13 cellular contexts compared by ENCODE assay signal in the genomic region with DNA sequence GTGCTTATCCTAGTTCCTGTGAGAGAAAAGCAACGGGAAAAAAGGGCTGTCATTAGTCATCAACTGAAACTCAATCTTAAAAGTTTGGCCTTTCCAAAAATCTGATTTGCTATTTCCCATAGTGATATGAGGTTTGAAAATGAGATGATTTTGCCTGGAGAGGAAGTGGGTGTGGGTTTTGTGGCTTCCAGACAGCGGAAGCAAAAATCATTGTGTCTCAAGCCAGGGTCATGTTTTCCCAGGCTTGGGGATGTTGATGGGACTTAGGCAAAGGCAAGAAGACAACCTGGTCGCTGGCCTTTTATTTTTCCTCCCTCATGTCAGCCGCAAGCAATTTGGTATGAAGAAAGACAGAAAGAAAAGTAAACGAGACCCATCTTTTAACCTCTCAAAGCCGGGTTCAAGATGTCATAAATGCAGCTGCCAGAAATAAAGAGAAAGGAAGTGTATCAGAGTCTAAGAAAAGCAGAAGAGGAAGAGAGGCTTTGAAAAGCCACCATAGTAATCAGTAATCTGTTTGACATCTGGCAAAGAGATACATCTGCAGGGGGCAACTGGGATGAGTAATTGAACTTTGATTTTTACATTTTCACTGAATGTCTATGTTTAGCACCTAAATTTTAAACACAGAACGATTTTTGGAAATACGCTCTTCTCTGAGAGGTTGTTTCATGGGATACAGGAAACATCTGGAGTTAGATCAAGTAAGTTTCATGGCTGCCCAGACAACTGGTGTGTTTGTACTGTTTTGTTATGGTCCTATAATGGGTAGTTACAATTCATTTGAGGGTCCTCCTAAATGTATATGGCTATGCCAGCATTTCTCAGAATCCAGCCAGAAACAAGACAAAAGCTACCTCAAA.
DNase-seq lines count a peak whose midpoint lies in the region; ATAC-seq, FAIRE-seq and TF ChIP-seq lines count a peak whose summit lies in the region.
"Had no signal": no experiment of that assay in that cellular context is flagged by ENCODE, and none has a peak within 500 bp of the region (broad histone marks: within the 10 kb centered on the region; RNA-seq: fewer than 3 reads in every experiment).

No MANE protein-coding gene starts in this region.

- H3K27me3 ChIP-seq in right lobe of liver (no peaks in the 10 kb centered on the region), HepG2 (ENCODE audit: control insufficient read depth in 1 of 2, insufficient read depth in 2 of 2, low read length in 2 of 2) (no peaks in the 10 kb centered on the region), transverse colon (no peaks in the 10 kb centered on the region)

- in situ Hi-C loops in HepG2 (cut with HindIII; ENCODE audit: extremely low pct_ligation_motif_present, low pct_unique_long_range_greater_than_20kb) (no loop called here), transverse colon (cut with MboI; ENCODE audit: low pct_ligation_motif_present in 1 of 4, low pct_unique_long_range_greater_than_20kb in 1 of 4, low sequenced_read_pairs in 3 of 4) (no loop called here)

- no peaks in the 10 kb centered on the region for H3K36me3 ChIP-seq in right lobe of liver
- H3K36me3 ChIP-seq in HepG2 (replicated peaks in 1 of 2; ENCODE audit: control insufficient read depth in 1 of 2, insufficient read depth in 2 of 2, low read length in 2 of 2) = no peaks in the 10 kb centered on the region
- H3K36me3 ChIP-seq in transverse colon = no peaks in the 10 kb centered on the region

- no peaks in the 10 kb centered on the region for H3K4me1 ChIP-seq in right lobe of liver
- no peaks in the 10 kb centered on the region for H3K4me1 ChIP-seq in HepG2 (ENCODE audit: insufficient read depth, low read length)
- H3K4me1 ChIP-seq in transverse colon = no peaks in the 10 kb centered on the region

- H3K9me3 ChIP-seq in right lobe of liver = no peaks in the 10 kb centered on the region
- peaks cover 63% of the 10 kb centered on the region for H3K9me3 ChIP-seq in HepG2 (ENCODE audit: low read length)
- peaks cover 0 to 5% of the 10 kb centered on the region in 2 donors for H3K9me3 ChIP-seq in transverse colon

- no peak overlapping the region for H2AFZ ChIP-seq in HepG2 (ENCODE audit: low read length)

- WGBS in right lobe of liver (ENCODE audit: insufficient coverage, low coverage, low lambda C conversion rate, missing lambda C conversion rate) = 22% methylated on average over 8 of the region's 8 CpGs
- 2% methylated on average over 8 of the region's 8 CpGs for WGBS in HepG2 (ENCODE audit: low lambda C conversion rate)
- WGBS in transverse colon (ENCODE audit: low coverage in 1 of 2), 2 donors = 22 to 34% methylated on average over 4 to 8 of the region's 8 CpGs

- TF ChIP-seq POLR2A in right lobe of liver (IDR thresholded peaks at IDR 0.05) = no peak
- TF ChIP-seq POLR2A in HepG2 (IDR thresholded peaks at IDR 0.05; ENCODE audit: insufficient read depth in 1 of 2, low read depth in 2 of 2, low read length in 2 of 2) = no peak
- no peak for TF ChIP-seq POLR2A in transverse colon (IDR thresholded peaks at IDR 0.05)

- H3K4me3 ChIP-seq in right lobe of liver (no peak overlapping the region), HepG2 (replicated peaks in 1 of 3; ENCODE audit: insufficient read depth in 1 of 3, low read depth in 2 of 3, low read length in 3 of 3) (no peak overlapping the region), fibroblast of mammary gland (ENCODE audit: control insufficient read depth, low read depth, low read length) (no peak overlapping the region), transverse colon (no peak overlapping the region)

- no peak for TF ChIP-seq CTCF in right lobe of liver (IDR thresholded peaks at IDR 0.05)
- no peak for TF ChIP-seq CTCF in HepG2 (CRISPR knock-in tag; IDR thresholded peaks at IDR 0.05)
- TF ChIP-seq CTCF in fibroblast of mammary gland (conservative IDR thresholded peaks at IDR 0.05; ENCODE audit: control insufficient read depth, insufficient read depth, low read depth, low read length) = no peak
- no peak for TF ChIP-seq CTCF in transverse colon (IDR thresholded peaks at IDR 0.05)

- no peaks in the 10 kb centered on the region for H3K79me2 ChIP-seq in HepG2 (ENCODE audit: insufficient read depth, low read length)

- no peak overlapping the region for H3K4me2 ChIP-seq in HepG2 (ENCODE audit: low read depth, low read length)

- H3K9ac ChIP-seq in HepG2 (ENCODE audit: insufficient read depth, low read depth, low read length) = no peak overlapping the region

- intact Hi-C loops in right lobe of liver (cut with DNase I) = no loop called here
- intact Hi-C loops in HepG2 (cut with micrococcal nuclease; ENCODE audit: unreplicated experiment) = no loop called here
- intact Hi-C loops in transverse colon (cut with DNase I; ENCODE audit: low total_unique reads) = no loop called here

- H4K20me1 ChIP-seq in HepG2 (ENCODE audit: insufficient read depth, low read length) = no peaks in the 10 kb centered on the region

- ATAC-seq in right lobe of liver (peak in 3 of 4 donors; percentile 27 to 30 (median 28)), HepG2 (no peak), GM21576 (IDR thresholded peaks at IDR 0.05; ENCODE audit: unreplicated experiment) (no peak), HG02759 (IDR thresholded peaks at IDR 0.05; ENCODE audit: unreplicated experiment) (no peak)

- BruUV-seq in HepG2 (replicated peaks; lab: Mats Ljungman, UMichigan) = no TSS peak

- TF ChIP-seq EP300 in HepG2 (IDR thresholded peaks at IDR 0.05; ENCODE audit: low read depth in 2 of 2, low read length in 2 of 2) = no peak
- no peak for TF ChIP-seq EP300 in HepG2 (CRISPR knock-in tag; IDR thresholded peaks at IDR 0.05; ENCODE audit: borderline replicate concordance)
- TF ChIP-seq EP300 in transverse colon (IDR thresholded peaks at IDR 0.05; ENCODE audit: low read depth) = no peak

- no peak for FAIRE-seq in HepG2 (lab: Jason Lieb, UNC)

- TF ChIP-seq RAD21 in HepG2 (CRISPR knock-in tag; IDR thresholded peaks at IDR 0.05) = no peak

- CTCF ChIA-PET in HepG2 (lab: Yijun Ruan, JAX; ENCODE audit: low intra/inter-chr PET ratio, low total read pairs) = no interaction called here

- DNase-seq in right lobe of liver (no peak), HepG2 (ENCODE audit: low spot score) (no peak), NOMO-1 treated with DMSO at 0.1 percent for 48 hours (lab: John Stamatoyannopoulos, UW; ENCODE audit: unreplicated experiment) (peak; percentile 71), fibroblast of mammary gland (ENCODE audit: low read depth) (peak; percentile 32), transverse colon (no peak), COLO829 (ENCODE audit: low spot score) (no peak)
- DNase-seq: activated CD8-positive, alpha-beta memory T cell treated with anti-CD3 and anti-CD28 coated beads for 24 hours; amygdala; immature natural killer cell; NCI-H69; stimulated activated CD4-positive, alpha-beta T cell treated with anti-CD3 and anti-CD28 coated beads, Interleukin-4, amount 100 ng/mL, for 24 hours had no signal

- POLR2A ChIA-PET in HepG2 (lab: Yijun Ruan, JAX) = no interaction called here

- H3K27ac ChIP-seq in right lobe of liver (no peak overlapping the region), HepG2 (ENCODE audit: extremely low read length, insufficient read depth, low read length) (no peak overlapping the region), transverse colon (no peak overlapping the region)

TF ChIP-seq in HepG2, 621 proteins besides CTCF, POLR2A, EP300 and RAD21:
- TF ChIP-seq, protein P1, sequence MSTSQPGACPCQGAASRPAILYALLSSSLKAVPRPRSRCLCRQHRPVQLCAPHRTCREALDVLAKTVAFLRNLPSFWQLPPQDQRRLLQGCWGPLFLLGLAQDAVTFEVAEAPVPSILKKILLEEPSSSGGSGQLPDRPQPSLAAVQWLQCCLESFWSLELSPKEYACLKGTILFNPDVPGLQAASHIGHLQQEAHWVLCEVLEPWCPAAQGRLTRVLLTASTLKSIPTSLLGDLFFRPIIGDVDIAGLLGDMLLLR (CRISPR knock-in tag; IDR thresholded peaks at IDR 0.05) = no peak
- no peak for TF ChIP-seq DPF2 (CRISPR knock-in tag; IDR thresholded peaks at IDR 0.05; ENCODE audit: borderline replicate concordance, low read depth)

Comparison
In these comparisons a context has a peak if more than half of its experiments do, and no peak if none do; other contexts are left out.
1. ATAC-seq: peak in right lobe of liver (3 of 4); none in HepG2 (single experiment), GM21576 (single experiment) and HG02759 (single experiment).
2. DNase-seq: peak in NOMO-1 treated with DMSO at 0.1 percent for 48 hours (single experiment) and fibroblast of mammary gland (single experiment); none in right lobe of liver (0 of 3), HepG2 (single experiment), transverse colon (single experiment) and COLO829 (single experiment).